ENCODE assay signal across 9 cellular contexts in the genomic region with DNA sequence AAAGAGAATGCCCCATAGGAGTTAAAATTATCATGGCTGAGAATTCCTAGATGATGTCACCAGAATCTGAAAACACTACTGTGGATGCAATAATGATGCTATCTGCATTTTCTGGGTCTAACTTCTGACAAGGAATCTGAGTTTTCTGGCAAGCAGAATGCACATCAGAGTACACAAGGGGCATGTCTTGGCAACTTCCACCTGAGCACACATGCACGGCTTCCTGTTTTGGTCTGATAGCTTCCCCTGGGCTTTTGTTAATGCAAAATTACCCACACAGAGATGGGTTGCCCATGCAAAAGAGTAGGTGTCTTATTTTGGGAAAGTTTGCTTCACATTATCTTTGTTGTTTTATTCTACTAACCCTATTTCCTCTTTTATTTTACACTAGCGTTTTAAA.
DNase-seq lines count a peak whose midpoint lies in the region; ATAC-seq and TF ChIP-seq lines count a peak whose summit lies in the region.
"Had no signal": no experiment of that assay in that cellular context is flagged by ENCODE, and none has a peak within 500 bp of the region (broad histone marks: within the 10 kb centered on the region; RNA-seq: fewer than 3 reads in every experiment).

No MANE protein-coding gene starts in this region.

- no peak for TF ChIP-seq POLR2A in right lobe of liver (IDR thresholded peaks at IDR 0.05)

- H3K27ac ChIP-seq in right lobe of liver = no peak overlapping the region

- no peak for TF ChIP-seq CTCF in right lobe of liver (IDR thresholded peaks at IDR 0.05)

- WGBS in right lobe of liver (ENCODE audit: insufficient coverage, low coverage, low lambda C conversion rate, missing lambda C conversion rate) = 33% methylated on average over 1 of the region's 2 CpGs

- intact Hi-C loops in right lobe of liver (cut with DNase I) = no loop called here

- no peaks in the 10 kb centered on the region for H3K9me3 ChIP-seq in right lobe of liver

- in situ Hi-C loops in KBM-7 (cut with MboI; ENCODE audit: low pct_unique_long_range_greater_than_20kb, low sequenced_read_pairs) = no loop called here
- in situ Hi-C loops in ACHN (cut with HindIII; ENCODE audit: low pct_ligation_motif_present, low pct_unique_long_range_greater_than_20kb, low sequenced_read_pairs) = no loop called here

- H3K36me3 ChIP-seq in right lobe of liver = no peaks in the 10 kb centered on the region

- ATAC-seq in GM18511 (IDR thresholded peaks at IDR 0.05; ENCODE audit: unreplicated experiment) (peak; percentile 86), GM21576 (IDR thresholded peaks at IDR 0.05; ENCODE audit: unreplicated experiment) (peak; percentile 75), right lobe of liver (no peak)

- no peak overlapping the region for H3K4me3 ChIP-seq in right lobe of liver

- no peaks in the 10 kb centered on the region for H3K4me1 ChIP-seq in right lobe of liver

- DNase-seq in KBM-7 = peak; percentile 89
- DNase-seq in effector CD4-positive, alpha-beta T cell = peak; percentile 3
- DNase-seq in DMS114 treated with DMSO at 0.1 percent for 48 hours (lab: John Stamatoyannopoulos, UW; ENCODE audit: unreplicated experiment) = no peak
- DNase-seq in right lobe of liver = no peak
- no peak for DNase-seq in stimulated activated CD4-positive, alpha-beta T cell treated with anti-CD3 and anti-CD28 coated beads, Interleukin-4, amount 100 ng/mL, for 4 hours
- no peak for DNase-seq in ACHN
- DNase-seq: NCI-H1417 treated with DMSO at 0.1 percent for 48 hours had no signal

- H3K27me3 ChIP-seq in right lobe of liver = no peaks in the 10 kb centered on the region

Comparison
In these comparisons a context has a peak if more than half of its experiments do, and no peak if none do; other contexts are left out.
1. ATAC-seq: peak in GM18511 (single experiment) and GM21576 (single experiment); none in right lobe of liver (0 of 4).
2. DNase-seq: peak in KBM-7 (single experiment) and effector CD4-positive, alpha-beta T cell (single experiment); none in DMS114 treated with DMSO at 0.1 percent for 48 hours (single experiment), right lobe of liver (0 of 3), stimulated activated CD4-positive, alpha-beta T cell treated with anti-CD3 and anti-CD28 coated beads, Interleukin-4, amount 100 ng/mL, for 4 hours (0 of 2) and ACHN (single experiment).